ENCODE assay signal across 12 cellular contexts in the genomic region with DNA sequence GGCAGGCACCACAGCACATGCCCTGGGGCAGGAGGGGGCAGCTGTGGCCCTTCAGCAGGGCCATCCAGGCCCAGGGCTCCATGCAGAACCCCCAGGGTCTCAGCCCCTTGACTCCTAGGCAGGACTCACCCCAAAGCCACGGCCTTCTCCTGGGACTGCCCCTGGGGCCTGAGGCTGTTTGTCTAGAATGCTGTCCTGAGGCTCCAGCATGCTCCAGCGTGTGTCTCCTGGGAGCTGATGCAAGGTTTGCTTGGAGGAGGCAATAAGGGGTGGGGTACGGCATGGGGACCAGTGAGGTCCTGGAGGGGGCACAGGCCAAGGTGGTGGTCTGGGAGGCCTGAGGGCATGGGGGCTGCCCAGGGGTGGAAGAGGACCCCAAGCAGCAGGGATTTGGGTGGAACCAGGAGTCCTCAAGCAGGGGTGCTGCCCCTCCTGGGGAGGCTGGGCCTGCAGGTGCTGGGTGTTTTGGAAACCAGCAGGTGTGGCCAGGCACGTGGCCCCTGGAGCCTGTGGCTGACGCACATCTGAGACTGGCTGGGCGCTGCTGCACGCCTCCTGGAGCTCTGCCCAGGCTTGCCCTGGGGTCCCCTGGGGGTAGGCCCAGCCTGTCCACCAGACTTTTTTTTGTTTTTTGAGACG. TPM values are rescaled to one million over a fixed set of nuclear protein-coding genes. Genes with fewer than 3 reads are reported as not detected.
DNase-seq lines count a peak whose midpoint lies in the region; ATAC-seq and TF ChIP-seq lines count a peak whose summit lies in the region.
"Had no signal": no experiment of that assay in that cellular context is flagged by ENCODE, and none has a peak within 500 bp of the region (broad histone marks: within the 10 kb centered on the region; RNA-seq: fewer than 3 reads in every experiment).

No MANE protein-coding gene starts in this region.

- intact Hi-C loops in Panc1 (cut with micrococcal nuclease; ENCODE audit: unreplicated experiment), result no loop called here

- TF ChIP-seq CTCF in BE2C (IDR thresholded peaks at IDR 0.05; ENCODE audit: low read depth, low read length) (no peak), Panc1 (IDR thresholded peaks at IDR 0.05) (no peak)

- H3K36me3 ChIP-seq in BE2C (no peaks in the 10 kb centered on the region), Panc1 (ENCODE audit: control insufficient read depth, insufficient read depth, low read length) (no peaks in the 10 kb centered on the region; the same call in 1 of the 2 replicates)
- H3K36me3 ChIP-seq: breast epithelium, HAP-1 had no signal

- in situ Hi-C loops in Panc1 (cut with HindIII; ENCODE audit: low pct_unique_long_range_greater_than_20kb, low sequenced_read_pairs), result no loop called here

- CTCF ChIA-PET in Panc1 (lab: Charles Lee), result interaction anchor here (0.9 to 1.1 kb wide), 2 partner anchors 12 to 118 kb away, joined by 3 read pairs; no protein-coding TSS in a partner anchor

- H3K9me3 ChIP-seq in BE2C (no peaks in the 10 kb centered on the region), Panc1 (ENCODE audit: control insufficient read depth, insufficient read depth, low read depth, low read length) (no peaks in the 10 kb centered on the region)
- H3K9me3 ChIP-seq: breast epithelium, HAP-1 had no signal

- peak overlapping the region; percentile 44; the same call in 1 of the 2 replicates for H3K27ac ChIP-seq in Panc1 (ENCODE audit: low read length)
- H3K27ac ChIP-seq: breast epithelium had no signal

- peak; percentile 33 for ATAC-seq in GM18907 (IDR thresholded peaks at IDR 0.05; ENCODE audit: unreplicated experiment)
- no peak for ATAC-seq in Panc1
- ATAC-seq: stimulated activated naive CD8-positive, alpha-beta T cell treated with anti-CD3 and anti-CD28 coated beads, Interleukin-15, Interleukin-2, amounts not matched to agents 100 U/mL and 50 U/mL, for 24 hours had no signal

- H3K4me3 ChIP-seq in BE2C (ENCODE audit: low read depth, low read length) (no peak overlapping the region), Panc1 (ENCODE audit: low read depth in 2 of 2, low read length in 2 of 2) (no peak overlapping the region)

- H3K4me1 ChIP-seq in BE2C (peaks cover 15% of the 10 kb centered on the region), Panc1 (ENCODE audit: control insufficient read depth, insufficient read depth, low read length) (peaks cover 25% of the 10 kb centered on the region)

- no peaks in the 10 kb centered on the region for H3K27me3 ChIP-seq in BE2C
- H3K27me3 ChIP-seq in Panc1 (ENCODE audit: control insufficient read depth, insufficient read depth, low read length), result no peaks in the 10 kb centered on the region
- H3K27me3 ChIP-seq: breast epithelium had no signal

- POLR2A ChIA-PET in Panc1 (lab: Charles Lee), result no interaction called here

- BruUV-seq in Panc1 (replicated peaks; lab: Mats Ljungman, UMichigan), result no TSS peak

- DNase-seq in BE2C (peak; percentile 73), Panc1 (ENCODE audit: low read depth, low spot score) (no peak), islet precursor cell (peak; percentile 62), Kasumi-1 (lab: John Stamatoyannopoulos, UW) (no peak), 8988T (no peak), A172 (ENCODE audit: low spot score) (no peak)
- no peak for DNase-seq in activated CD4-positive, alpha-beta T cell treated with anti-CD3 and anti-CD28 coated beads, Interleukin-2, amount 50 U/mL, for 1 hour
- DNase-seq: KG1; stimulated activated naive CD8-positive, alpha-beta T cell treated with anti-CD3 and anti-CD28 coated beads, Interleukin-15, Interleukin-2, amounts not matched to agents 100 U/mL and 50 U/mL, for 24 hours had no signal

RNA-seq across cellular contexts. Expression of a gene that starts 7.8 kb away (rescaled TPM):
- polyA plus RNA-seq in BE2C (2012; ENCODE audit: insufficient read depth, insufficient read length, low read depth), result 0.39 TPM
- total RNA-seq in Panc1 (2021; ENCODE audit: unreplicated experiment), result 1.5 TPM
- polyA plus RNA-seq in Panc1 (2012; ENCODE audit: insufficient read length), result 1.8 TPM
- total RNA-seq in A172 (2014; rRNA removed; shearing (Covaris generic)), result not detected in 2 replicates

RNA-seq across cellular contexts. Expression of a gene that starts 11.9 kb away (rescaled TPM):
- 1.0 TPM for polyA plus RNA-seq in BE2C (2012; ENCODE audit: insufficient read depth, insufficient read length, low read depth)
- 2.5 TPM for total RNA-seq in Panc1 (2021; ENCODE audit: unreplicated experiment)
- polyA plus RNA-seq in Panc1 (2012; ENCODE audit: insufficient read length), result 4.1 TPM
- total RNA-seq in A172 (2014; rRNA removed; shearing (Covaris generic)), result not detected in 2 replicates

RNA-seq across cellular contexts. Expression of a gene that starts 16.3 kb away (rescaled TPM):
- 688 TPM for polyA plus RNA-seq in BE2C (2012; ENCODE audit: insufficient read depth, insufficient read length, low read depth)
- 499 TPM for total RNA-seq in Panc1 (2021; ENCODE audit: unreplicated experiment)
- polyA plus RNA-seq in Panc1 (2012; ENCODE audit: insufficient read length), result 736 TPM
- 39.2 and 44.0 TPM in 2 replicates for total RNA-seq in A172 (2014; rRNA removed; shearing (Covaris generic))

Comparison
In these comparisons a context has a peak if more than half of its experiments do, and no peak if none do; other contexts are left out.
1. DNase-seq: peak in BE2C (single experiment) and islet precursor cell (single experiment); none in Panc1 (single experiment), Kasumi-1 (0 of 2), activated CD4-positive, alpha-beta T cell treated with anti-CD3 and anti-CD28 coated beads, Interleukin-2, amount 50 U/mL, for 1 hour (single experiment), 8988T (single experiment) and A172 (single experiment).
2. RNA of a gene that starts 16.3 kb away (total RNA-seq): 499 TPM in Panc1 (single experiment); 39.2 to 44.0 TPM in A172; every median in the first group is over 10 times any median in the second.